10 cellular contexts compared by ENCODE assay signal in the genomic region with DNA sequence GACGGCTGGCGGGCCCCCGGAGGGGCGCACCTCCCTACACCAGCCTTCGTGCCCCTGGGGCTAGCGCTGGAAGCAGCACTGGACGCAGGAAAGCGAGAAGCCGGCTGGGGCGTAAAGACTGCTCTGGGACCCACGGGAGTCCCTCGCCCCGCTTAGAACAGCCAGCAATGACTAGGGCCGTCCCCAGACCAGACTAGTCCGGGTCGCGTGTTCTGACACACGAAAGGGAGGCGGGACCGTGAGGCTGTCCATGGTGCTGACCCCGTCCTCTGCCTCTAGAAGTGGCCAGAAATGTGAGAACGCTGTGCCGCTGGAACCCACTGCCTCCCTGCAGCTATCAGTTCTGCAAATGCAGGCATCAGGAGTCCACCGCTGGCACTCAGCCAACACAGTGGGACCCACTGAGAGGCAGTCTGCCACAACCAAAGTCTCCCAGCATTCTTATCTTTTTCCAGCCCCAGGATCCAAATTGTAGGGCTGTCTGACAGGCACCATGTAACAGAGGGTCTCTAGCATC. TPM values are rescaled to one million over a fixed set of nuclear protein-coding genes. Genes with fewer than 3 reads are reported as not detected.
DNase-seq lines count a peak whose midpoint lies in the region; ATAC-seq, FAIRE-seq and TF ChIP-seq lines count a peak whose summit lies in the region.
"Had no signal": no experiment of that assay in that cellular context is flagged by ENCODE, and none has a peak within 500 bp of the region (broad histone marks: within the 10 kb centered on the region; RNA-seq: fewer than 3 reads in every experiment).

A gene with protein sequence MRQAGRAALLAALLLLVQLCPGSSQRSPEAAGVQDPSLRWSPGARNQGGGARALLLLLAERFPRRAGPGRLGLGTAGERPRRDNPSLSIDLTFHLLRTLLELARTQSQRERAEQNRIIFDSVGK (minus strand): TSS at position 87 of the 517 bp plus-strand sequence. CDS start 550 bp downstream, outside the sequence.

- H3K27me3 Mint-ChIP-seq in activated naive CD4-positive, alpha-beta T cell treated with anti-CD3 and anti-CD28 coated beads, Interleukin-2, amount 50 U/mL, for 24 hours, result peaks cover 12% of the 10 kb centered on the region

- H3K27me3 ChIP-seq in bronchial epithelial cell (ENCODE audit: control insufficient read depth, insufficient read depth, low read length) (peaks cover 24% of the 10 kb centered on the region), testis (no peaks in the 10 kb centered on the region)

- H3K36me3 ChIP-seq in bronchial epithelial cell (ENCODE audit: control insufficient read depth, insufficient read depth, low read length) (peaks cover 2% of the 10 kb centered on the region), testis (ENCODE audit: low read depth, missing control alignments) (peaks cover 3% of the 10 kb centered on the region)

- no peak for ATAC-seq in HG02852 (IDR thresholded peaks at IDR 0.05; ENCODE audit: unreplicated experiment)

- peaks cover 10% of the 10 kb centered on the region for H3K36me3 Mint-ChIP-seq in activated naive CD4-positive, alpha-beta T cell treated with anti-CD3 and anti-CD28 coated beads, Interleukin-2, amount 50 U/mL, for 24 hours

- H3K4me3 ChIP-seq in bronchial epithelial cell (ENCODE audit: low read depth, low read length) (no peak within 1 kb of the TSS), testis (no peak within 1 kb of the TSS)
- H3K4me3 ChIP-seq: ascending aorta had no signal

- H3K27ac Mint-ChIP-seq in activated naive CD4-positive, alpha-beta T cell treated with anti-CD3 and anti-CD28 coated beads, Interleukin-2, amount 50 U/mL, for 24 hours, result no peak within 1 kb of the TSS

- TF ChIP-seq CTCF in bronchial epithelial cell (IDR thresholded peaks at IDR 0.05; ENCODE audit: insufficient read depth, low read length, severe bottlenecking) (no peak), testis (IDR thresholded peaks at IDR 0.05) (no peak)

- peak within 1 kb of the TSS; percentile 76 for H3K4me3 Mint-ChIP-seq in activated naive CD4-positive, alpha-beta T cell treated with anti-CD3 and anti-CD28 coated beads, Interleukin-2, amount 50 U/mL, for 24 hours

- no peaks in the 10 kb centered on the region for H3K4me1 ChIP-seq in testis

- H3K27ac ChIP-seq in testis, result no peak within 1 kb of the TSS
- H3K27ac ChIP-seq: ascending aorta had no signal

- no peak for DNase-seq in activated naive CD4-positive, alpha-beta T cell treated with anti-CD3 and anti-CD28 coated beads, Interleukin-2, amount 50 U/mL, for 16 hours
- DNase-seq in bronchial epithelial cell (ENCODE audit: low read depth) (peak; percentile 29), islet precursor cell (peak; percentile 90), testis (peak; percentile 43), COLO829 (ENCODE audit: low spot score) (no peak), NOMO-1 treated with dmso at 0.1 percent for 144 hours (lab: John Stamatoyannopoulos, UW; ENCODE audit: unreplicated experiment) (no peak)
- DNase-seq: KBM-7 had no signal

- H3K4me1 Mint-ChIP-seq in activated naive CD4-positive, alpha-beta T cell treated with anti-CD3 and anti-CD28 coated beads, Interleukin-2, amount 50 U/mL, for 24 hours, result no peaks in the 10 kb centered on the region

- no peak for FAIRE-seq in bronchial epithelial cell (lab: Jason Lieb, UNC)

- WGBS in testis, 2 donors, result 35 to 40% methylated on average over 22 to 24 of the region's 24 CpGs

- no peak for TF ChIP-seq POLR2A in testis (IDR thresholded peaks at IDR 0.05)

- no peaks in the 10 kb centered on the region for H3K9me3 Mint-ChIP-seq in activated naive CD4-positive, alpha-beta T cell treated with anti-CD3 and anti-CD28 coated beads, Interleukin-2, amount 50 U/mL, for 24 hours

- no peaks in the 10 kb centered on the region for H3K9me3 ChIP-seq in testis
- H3K9me3 ChIP-seq: ascending aorta had no signal

- intact Hi-C loops in testis (cut with DNase I; ENCODE audit: low total_unique reads), result loop anchor here (10.0 kb wide), 1 partner anchor 214 kb away; no protein-coding TSS in a partner anchor

RNA-seq across cellular contexts. Expression of the gene that starts here (rescaled TPM):
- 0.51 and 1.8 TPM in 2 replicates for total RNA-seq in bronchial epithelial cell
- 10 to 100 TPM; 16.2 to 18.8 TPM for total RNA-seq in testis
- 0.75 TPM for polyA plus RNA-seq in testis (ENCODE audit: insufficient read depth, low read depth, low replicate concordance)
- total RNA-seq: ascending aorta had no signal

Comparison
In these comparisons a context has a peak if more than half of its experiments do, and no peak if none do; other contexts are left out.
1. DNase-seq: peak in bronchial epithelial cell (single experiment), islet precursor cell (single experiment) and testis (single experiment); none in activated naive CD4-positive, alpha-beta T cell treated with anti-CD3 and anti-CD28 coated beads, Interleukin-2, amount 50 U/mL, for 16 hours (single experiment), COLO829 (single experiment) and NOMO-1 treated with dmso at 0.1 percent for 144 hours (single experiment).